Comparison of ENCODE assay signal across 23 cellular contexts in genomic region chr4:79869597-79870336, GRCh38.
"Had no signal": no experiment of that assay in that cellular context is flagged by ENCODE, and none has a peak within 500 bp of the region (broad histone marks: within the 10 kb centered on the region; RNA-seq: fewer than 3 reads in every experiment).

No MANE protein-coding gene starts in this region.

- H3K27me3 ChIP-seq: breast epithelium, vagina had no signal

- H3K27ac ChIP-seq: breast epithelium, lower lobe of right lung, parathyroid adenoma, thoracic aorta, vagina had no signal

- H3K9ac ChIP-seq: parathyroid adenoma had no signal

- H3K36me3 ChIP-seq: breast epithelium, lower lobe of right lung, thoracic aorta, vagina had no signal

- ATAC-seq: esophagus mucosa, left lobe of liver, lower lobe of right lung, mucosa of descending colon, right cardiac atrium had no signal

- H3K79me2 ChIP-seq: parathyroid adenoma had no signal

- H3K4me3 ChIP-seq: breast epithelium, lower lobe of right lung, mucosa of descending colon, thoracic aorta, vagina had no signal

- H2AFZ ChIP-seq: parathyroid adenoma had no signal

- H3K4me1 ChIP-seq: breast epithelium, lower lobe of right lung, parathyroid adenoma, vagina had no signal

- H3K9me3 ChIP-seq: breast epithelium, lower lobe of right lung, mucosa of descending colon, thoracic aorta, vagina had no signal

- DNase-seq: activated CD4-positive, alpha-beta T cell treated with anti-CD3 and anti-CD28 coated beads, Interleukin-2, amount 50 U/mL, for 4 hours; activated CD8-positive, alpha-beta memory T cell treated with anti-CD3 and anti-CD28 coated beads for 24 hours; activated CD8-positive, alpha-beta memory T cell treated with anti-CD3 and anti-CD28 coated beads, Interleukin-2, amount 50 U/mL, for 4 hours; activated naive CD4-positive, alpha-beta T cell treated with Interleukin-2 at 50 U/mL for 16 hours; activated naive CD8-positive, alpha-beta T cell treated with anti-CD3 and anti-CD28 coated beads for 36 hours; activated T-cell treated with anti-CD3 and anti-CD28 coated beads, Interleukin-2, amount 50 U/mL, for 24 hours; effector memory CD4-positive, alpha-beta T cell; foreskin melanocyte; kidney; lower lobe of right lung; mesendoderm; mucosa of descending colon; naive B cell; nucleus accumbens; right cardiac atrium; stimulated activated CD4-positive, alpha-beta T cell treated with anti-CD3 and anti-CD28 coated beads, Interleukin-4, amount 100 ng/mL, for 24 hours; stimulated activated naive CD4-positive, alpha-beta T cell treated with Interleukin-2 at 50 U/mL for 16 hours had no signal
